Comparison of ENCODE assay signal across 26 cellular contexts in genomic region chr3:123683146-123683545, GRCh38.
DNase-seq lines count a peak whose midpoint lies in the region; ATAC-seq, FAIRE-seq and TF ChIP-seq lines count a peak whose summit lies in the region.
"Had no signal": no experiment of that assay in that cellular context is flagged by ENCODE, and none has a peak within 500 bp of the region (broad histone marks: within the 10 kb centered on the region; RNA-seq: fewer than 3 reads in every experiment).

No MANE protein-coding gene starts in this region.

- no peak for TF ChIP-seq RAD21 in H1 (IDR thresholded peaks at IDR 0.05 in 1 of 2, conservative IDR thresholded peaks at IDR 0.05 in 1 of 2; ENCODE audit: low read depth in 2 of 2, low read length in 2 of 2)

- no peak overlapping the region for H2BK20ac ChIP-seq in H1 (ENCODE audit: low read length)

- H3K9ac ChIP-seq in H1 (replicated peaks in 1 of 4; ENCODE audit: extremely low read depth in 1 of 4, low read depth in 3 of 4, low read length in 3 of 4): no peak overlapping the region

- H3K79me1 ChIP-seq in H1 (ENCODE audit: low read depth, low read length): no peaks in the 10 kb centered on the region

- TF ChIP-seq EP300 in H1 (IDR thresholded peaks at IDR 0.05; ENCODE audit: borderline replicate concordance in 1 of 2, low read depth in 2 of 2, low read length in 2 of 2) (no peak), stomach (IDR thresholded peaks at IDR 0.05) (no peak)

- no peaks in the 10 kb centered on the region; a peak in 1 of 4 replicates for H3K9me3 ChIP-seq in H1 (ENCODE audit: insufficient read depth in 2 of 2, low read depth in 1 of 2, low read length in 1 of 2)
- H3K9me3 ChIP-seq in lower lobe of right lung: no peaks in the 10 kb centered on the region
- H3K9me3 ChIP-seq in stomach: no peaks in the 10 kb centered on the region
- H3K9me3 ChIP-seq: A549, adrenal gland had no signal

- CTCF ChIA-PET in H1 (lab: Charles Lee; ENCODE audit: partially characterized antibody): interaction anchor here (2.1 to 51.6 kb wide), 4 partner anchors 10 to 40 kb away, joined by 10 to 1463 read pairs (median 33); no protein-coding TSS in a partner anchor

- TF ChIP-seq CTCF in H1 (IDR thresholded peaks at IDR 0.05; ENCODE audit: control extremely low read depth in 1 of 3, insufficient read depth in 1 of 3, low read depth in 1 of 3, low read length in 3 of 3) (no peak), lower lobe of right lung (IDR thresholded peaks at IDR 0.05) (no peak), stomach (IDR thresholded peaks at IDR 0.05) (no peak)

- POLR2A ChIA-PET in H1 (lab: Charles Lee; ENCODE audit: partially characterized antibody): interaction anchor here (0.9 kb wide), 1 partner anchor 9 kb away, joined by 4 read pairs; no protein-coding TSS in a partner anchor

- H3K27ac ChIP-seq in H1 (ENCODE audit: low read depth, low read length): no peak overlapping the region
- peak overlapping the region; percentile 41 for H3K27ac ChIP-seq in lower lobe of right lung
- H3K27ac ChIP-seq in stomach: peak overlapping the region in 4 of 5 donors; percentile 35 to 91 (median 57)
- H3K27ac ChIP-seq: A549, brain microvascular endothelial cell had no signal

- peak overlapping the region; percentile 11; the same call in 1 of the 2 replicates for H4K8ac ChIP-seq in H1 (ENCODE audit: extremely low read depth, insufficient read depth, low read length)

- H3K56ac ChIP-seq in H1 (replicated peaks; ENCODE audit: insufficient read length, low read depth, low read length): no peak overlapping the region

- H3K36me3 ChIP-seq in H1 (ENCODE audit: control insufficient read depth in 2 of 4, insufficient read depth in 4 of 4, low read length in 3 of 4) (peaks cover 0 to 3% (median 0%) of the 10 kb centered on the region in 4 experiments; a peak in 1 of 8 replicates), lower lobe of right lung (peaks cover 31% of the 10 kb centered on the region), stomach (peaks cover 0 to 37% (median 6%) of the 10 kb centered on the region in 4 donors)
- H3K36me3 ChIP-seq: adrenal gland, brain microvascular endothelial cell had no signal

- no peak overlapping the region for H3K23ac ChIP-seq in H1 (ENCODE audit: insufficient read length)

- H3K79me2 ChIP-seq in H1 (ENCODE audit: control insufficient read depth in 1 of 2, insufficient read depth in 2 of 2, low read length in 2 of 2): no peaks in the 10 kb centered on the region

- no peak overlapping the region for H2AK5ac ChIP-seq in H1 (ENCODE audit: low read depth, low read length)

- H3K23me2 ChIP-seq in H1 (ENCODE audit: low read depth, low read length): no peaks in the 10 kb centered on the region

- no peak overlapping the region for H2BK120ac ChIP-seq in H1 (replicated peaks; ENCODE audit: low read depth, low read length)

- WGBS in H1 (ENCODE audit: extremely low coverage in 1 of 2, insufficient coverage in 1 of 2, insufficient read length in 1 of 2, insufficient replicate concordance in 2 of 2, low coverage in 1 of 2, low lambda C conversion rate in 2 of 2, missing lambda C conversion rate in 1 of 2), 2 experiments: 77% methylated on average over 1 of the region's 6 CpGs; no CpG with 5 or more reads in 1 of the 2 experiments
- 71 to 90% (median 85%) methylated on average over 6 of the region's 6 CpGs for WGBS in stomach, 5 donors

- TF ChIP-seq POLR2A in H1 (IDR thresholded peaks at IDR 0.05; ENCODE audit: control extremely low read depth in 1 of 2, low read depth in 2 of 2, low read length in 2 of 2) (no peak), stomach (IDR thresholded peaks at IDR 0.05) (no peak)

- H2BK5ac ChIP-seq in H1 (ENCODE audit: low read depth, low read length): no peak overlapping the region

- no peak overlapping the region for H3K14ac ChIP-seq in H1 (ENCODE audit: insufficient read length)

- H2BK15ac ChIP-seq in H1 (ENCODE audit: low read length): no peak overlapping the region

- H2AFZ ChIP-seq in H1 (ENCODE audit: low read length): no peak overlapping the region

- H3K4me1 ChIP-seq in H1 (replicated peaks in 1 of 4; ENCODE audit: control insufficient read depth in 3 of 4, insufficient read depth in 4 of 4, low read length in 3 of 4) (peaks cover 0 to 7% (median 2%) of the 10 kb centered on the region in 4 experiments; a peak in 2 of 7 replicates), lower lobe of right lung (peaks cover 8% of the 10 kb centered on the region), stomach (peaks cover 0 to 85% (median 33%) of the 10 kb centered on the region in 4 donors)

- no peak overlapping the region for H4K91ac ChIP-seq in H1 (replicated peaks; ENCODE audit: insufficient read length, low read length)

- H3K27me3 ChIP-seq in H1 (replicated peaks in 1 of 4; ENCODE audit: control insufficient read depth in 3 of 4, extremely low read depth in 1 of 4, insufficient read depth in 3 of 4, low read length in 3 of 4) (no peaks in the 10 kb centered on the region), lower lobe of right lung (ENCODE audit: low read depth) (no peaks in the 10 kb centered on the region), stomach (no peaks in the 10 kb centered on the region)
- H3K27me3 ChIP-seq: adrenal gland, brain microvascular endothelial cell had no signal

- no peak overlapping the region for H4K5ac ChIP-seq in H1 (ENCODE audit: insufficient read length, low read depth, low read length)

- H3K4ac ChIP-seq in H1 (replicated peaks; ENCODE audit: insufficient read length, low read depth, low read length): no peak overlapping the region

- H2BK12ac ChIP-seq in H1 (ENCODE audit: low read depth, low read length): no peak overlapping the region

- DNase-seq in EL (peak; percentile 25), H1 (ENCODE audit: low read depth in 1 of 2, low spot score in 2 of 2) (no peak), lower lobe of right lung (no peak), stomach (no peak), Ammon's horn (ENCODE audit: low spot score) (no peak)
- DNase-seq: activated CD4-positive, alpha-beta memory T cell treated with anti-CD3 and anti-CD28 coated beads, Interleukin-2, amount 10 ng/mL, durations not matched to agents 7 days and 5 days; activated CD8-positive, alpha-beta memory T cell treated with anti-CD3 and anti-CD28 coated beads, Interleukin-2, amount 50 U/mL, for 48 hours; activated naive CD4-positive, alpha-beta T cell treated with anti-CD3 and anti-CD28 coated beads for 36 hours; adrenal gland; brain microvascular endothelial cell; DMS 273 treated with DMSO at 0.1 percent for 48 hours; IMR-90; MV-4-11; naive thymus-derived CD4-positive, alpha-beta T cell; NCI-H1436; NCI-H2081 treated with DMSO at 0.1 percent for 48 hours; NCI-H2227 treated with DMSO at 0.1 percent for 48 hours; SHP77 treated with DMSO at 0.1 percent for 48 hours; stimulated activated CD4-positive, alpha-beta T cell treated with anti-CD3 and anti-CD28 coated beads, Interleukin-4, amount 100 ng/mL, for 4 hours; substantia nigra had no signal

- H3K4me3 ChIP-seq in H1 (ENCODE audit: extremely low read depth in 1 of 4, insufficient read depth in 2 of 4, low read depth in 3 of 4, low read length in 4 of 4): no peak overlapping the region
- H3K4me3 ChIP-seq in lower lobe of right lung: no peak overlapping the region
- no peak overlapping the region for H3K4me3 ChIP-seq in stomach
- H3K4me3 ChIP-seq: A549, adrenal gland had no signal

- intact Hi-C loops in lower lobe of right lung (cut with DNase I) (no loop called here), stomach (cut with DNase I; ENCODE audit: low total_unique reads) (no loop called here)

- no peak overlapping the region for H3K18ac ChIP-seq in H1 (ENCODE audit: extremely low read depth, low read length)

- no peak for FAIRE-seq in H1 (lab: Jason Lieb, UNC)
- FAIRE-seq: A549, RCC 7860 had no signal

- ATAC-seq in lower lobe of right lung (peak; percentile 16 to 26), HG03196 (IDR thresholded peaks at IDR 0.05; ENCODE audit: unreplicated experiment) (no peak), HG03045 (IDR thresholded peaks at IDR 0.05; ENCODE audit: unreplicated experiment) (no peak), GM21390 (IDR thresholded peaks at IDR 0.05; ENCODE audit: unreplicated experiment) (no peak)
- ATAC-seq: A549; naive thymus-derived CD4-positive, alpha-beta T cell; sciatic nerve had no signal

- no peaks in the 10 kb centered on the region for H4K20me1 ChIP-seq in H1 (replicated peaks in 1 of 2; ENCODE audit: control insufficient read depth in 1 of 2, insufficient read depth in 2 of 2, low read length in 2 of 2)

- H3K4me2 ChIP-seq in H1 (ENCODE audit: insufficient read depth in 1 of 2, low read depth in 2 of 2, low read length in 2 of 2): no peak overlapping the region
- H3K4me2 ChIP-seq: A549 had no signal

TF ChIP-seq in H1, 55 proteins besides CTCF, POLR2A, EP300 and RAD21:
- TF ChIP-seq CHD1 (IDR thresholded peaks at IDR 0.05; ENCODE audit: low read depth, low read length) (no peak), GABPA (IDR thresholded peaks at IDR 0.05; ENCODE audit: borderline replicate concordance, insufficient read depth, low read length) (no peak), PHF8 (conservative IDR thresholded peaks at IDR 0.05; ENCODE audit: low read depth, low read length) (no peak), JUND (IDR thresholded peaks at IDR 0.05; ENCODE audit: low read length) (no peak), EGR1 (IDR thresholded peaks at IDR 0.05; ENCODE audit: borderline replicate concordance, low read depth, low read length) (no peak), SIRT6 (IDR thresholded peaks at IDR 0.05; ENCODE audit: low read length) (no peak), BRCA1 (IDR thresholded peaks at IDR 0.05; ENCODE audit: low read depth, low read length) (no peak), NANOG (IDR thresholded peaks at IDR 0.05; ENCODE audit: insufficient read depth, low read depth, low read length, poor library complexity, severe bottlenecking) (no peak), SUZ12 (IDR thresholded peaks at IDR 0.05; ENCODE audit: low read length) (no peak), BCL11A (IDR thresholded peaks at IDR 0.05; ENCODE audit: low read depth in 2 of 2, low read length in 2 of 2) (no peak), FOSL1 (IDR thresholded peaks at IDR 0.05; ENCODE audit: insufficient read depth, low read depth, low read length) (no peak), SP2 (IDR thresholded peaks at IDR 0.05; ENCODE audit: low read length) (no peak)
TF ChIP-seq in H1: peak in this region for 0.

Comparison
In these comparisons a context has a peak if more than half of its experiments do, and no peak if none do; other contexts are left out.
1. ATAC-seq: peak in lower lobe of right lung (2 of 2); none in HG03196 (single experiment), HG03045 (single experiment) and GM21390 (single experiment).